Comparison of ENCODE assay signal across 28 cellular contexts in genomic region chr18:36947820-36948348, GRCh38.
A peak's percentile ranks its signal among the peaks of the same experiment; 100 is the strongest.
DNase-seq lines count a peak whose midpoint lies in the region; ATAC-seq and TF ChIP-seq lines count a peak whose summit lies in the region.
"Had no signal": no experiment of that assay in that cellular context is flagged by ENCODE, and none has a peak within 500 bp of the region (broad histone marks: within the 10 kb centered on the region; RNA-seq: fewer than 3 reads in every experiment).

No MANE protein-coding gene starts in this region.

- no peaks in the 10 kb centered on the region for H3K9me2 ChIP-seq in PC-3 (replicated peaks; ENCODE audit: low read length)

- H3K79me2 ChIP-seq in PC-3 (ENCODE audit: low read length) (no peaks in the 10 kb centered on the region), trophoblast cell (ENCODE audit: control insufficient read depth, insufficient read depth, low read length, poor library complexity) (no peaks in the 10 kb centered on the region)

- H4K20me1 ChIP-seq in PC-3 (ENCODE audit: low read length): no peaks in the 10 kb centered on the region
- H4K20me1 ChIP-seq: BLaER1 treated with 17β-estradiol and CSF1 and Interleukin-3, amounts not matched to agents 10 nM and 100 nM had no signal

- H2AK5ac ChIP-seq in trophoblast cell (ENCODE audit: low read length): no peak overlapping the region

- H3K9me3 ChIP-seq in HAP-1: no peaks in the 10 kb centered on the region
- no peaks in the 10 kb centered on the region for H3K9me3 ChIP-seq in PC-3 (ENCODE audit: low read length)
- no peaks in the 10 kb centered on the region for H3K9me3 ChIP-seq in trophoblast cell (ENCODE audit: insufficient read depth, low read depth, low read length)
- H3K9me3 ChIP-seq: BLaER1 treated with 17β-estradiol and CSF1 and Interleukin-3, amounts not matched to agents 10 nM and 100 nM; colonic mucosa; MG63; SJSA1; spleen; thoracic aorta had no signal

- no peak overlapping the region for H2AFZ ChIP-seq in PC-3 (ENCODE audit: low read length)
- H2AFZ ChIP-seq in trophoblast cell (ENCODE audit: insufficient read depth, low read length, poor library complexity): no peak overlapping the region

- CTCF ChIA-PET in PC-3 (lab: Charles Lee): no interaction called here

- no CpG with 5 or more reads among the region's 6 CpGs for WGBS in trophoblast cell (ENCODE audit: extremely low coverage, insufficient coverage, insufficient read length)

- H3K4me1 ChIP-seq in HAP-1 (peaks cover 10% of the 10 kb centered on the region), PC-3 (ENCODE audit: insufficient read depth, low read length) (peaks cover 6% of the 10 kb centered on the region), trophoblast cell (ENCODE audit: control insufficient read depth in 1 of 2, insufficient read depth in 2 of 2, low read length in 2 of 2) (peaks cover 2 to 3% of the 10 kb centered on the region in 2 experiments)
- H3K4me1 ChIP-seq: BLaER1 treated with 17β-estradiol and CSF1 and Interleukin-3, amounts not matched to agents 10 nM and 100 nM; colonic mucosa; SJSA1; spleen had no signal

- H3K27ac ChIP-seq in PC-3 (ENCODE audit: low read length) (no peak overlapping the region), trophoblast cell (ENCODE audit: low read depth, low read length) (no peak overlapping the region)
- H3K27ac ChIP-seq: BLaER1 treated with 17β-estradiol and CSF1 and Interleukin-3, amounts not matched to agents 10 nM and 100 nM; colonic mucosa; SJSA1; spleen; thoracic aorta had no signal

- H4K12ac ChIP-seq in trophoblast cell (ENCODE audit: low read depth, low read length): no peak overlapping the region

- H2BK12ac ChIP-seq in trophoblast cell (ENCODE audit: low read length): no peak overlapping the region

- no peaks in the 10 kb centered on the region for H3F3A ChIP-seq in PC-3 (ENCODE audit: low read length, unreplicated experiment)

- H3K4ac ChIP-seq in trophoblast cell (ENCODE audit: low read depth, low read length): no peak overlapping the region

- DNase-seq in HAP-1 (ENCODE audit: low spot score in 2 of 2) (peak; percentile 61 to 90), PC-3 (peak; percentile 63), iPS DF 19.7 (ENCODE audit: low read depth, low spot score) (peak; percentile 95), trophoblast cell (peak; percentile 73 to 91), omental fat pad (ENCODE audit: low spot score) (no peak), NCI-H446 (lab: John Stamatoyannopoulos, UW) (no peak), T-helper 9 cell (no peak)
- DNase-seq: activated naive CD4-positive, alpha-beta T cell; activated T-cell treated with anti-CD3 and anti-CD28 coated beads, Interleukin-2, amount 50 U/mL, for 24 hours; colonic mucosa; HFFc6; MG63; naive thymus-derived CD8-positive, alpha-beta T cell; NCI-H1417 treated with DMSO at 0.1 percent for 48 hours; NCI-H2107; NCI-H510A; NK-92 treated with Interleukin-12 subunit alpha and Interleukin-12 subunit beta, amount 100 ng/mL, for 24 hours; retina; spleen; stimulated activated CD4-positive, alpha-beta T cell treated with anti-CD3 and anti-CD28 coated beads, Interleukin-4, amount 100 ng/mL, for 1 hour; stimulated activated naive B cell treated with anti-CD40 and anti-IgM and Interleukin-4, amounts not matched to agents 10 μg/mL and 1 μg/mL and 100 μg/mL, for 72 hours; T-helper 1 cell had no signal

- no peaks in the 10 kb centered on the region for H3K27me3 ChIP-seq in HAP-1 (ENCODE audit: low read depth)
- no peaks in the 10 kb centered on the region for H3K27me3 ChIP-seq in PC-3 (ENCODE audit: low read length)
- no peaks in the 10 kb centered on the region for H3K27me3 ChIP-seq in trophoblast cell (ENCODE audit: insufficient read depth, low read length)
- H3K27me3 ChIP-seq: BLaER1 treated with 17β-estradiol and CSF1 and Interleukin-3, amounts not matched to agents 10 nM and 100 nM; colonic mucosa; MG63; SJSA1; spleen had no signal

- in situ Hi-C loops in HAP-1 (cut with MboI; ENCODE audit: low sequenced_read_pairs): loop anchor here (25.0 kb wide), 1 partner anchor 539 kb away; no protein-coding TSS in a partner anchor

- peaks cover 2% of the 10 kb centered on the region for H3K79me1 ChIP-seq in trophoblast cell (ENCODE audit: low read length)

- H4K8ac ChIP-seq in trophoblast cell (ENCODE audit: low read depth, low read length): no peak overlapping the region

- no peak overlapping the region for H3K4me3 ChIP-seq in HAP-1
- no peak overlapping the region for H3K4me3 ChIP-seq in PC-3 (ENCODE audit: low read length)
- no peak overlapping the region for H3K4me3 ChIP-seq in trophoblast cell (ENCODE audit: low read depth, low read length)
- H3K4me3 ChIP-seq: BLaER1 treated with 17β-estradiol and CSF1 and Interleukin-3, amounts not matched to agents 10 nM and 100 nM; colonic mucosa; K562; MG63; SJSA1; spleen; thoracic aorta had no signal

- H4K91ac ChIP-seq in trophoblast cell (ENCODE audit: low read depth, low read length): no peak overlapping the region

- no peak overlapping the region for H3K18ac ChIP-seq in trophoblast cell (ENCODE audit: low read length)

- intact Hi-C loops in PC-3 (cut with micrococcal nuclease): no loop called here

- no peak for ATAC-seq in PC-3
- ATAC-seq in HG02763 (IDR thresholded peaks at IDR 0.05; ENCODE audit: unreplicated experiment): no peak
- ATAC-seq in omental fat pad (ENCODE audit: low FRiP score): no peak
- ATAC-seq: K562; left lobe of liver; naive thymus-derived CD8-positive, alpha-beta T cell; stimulated activated naive B cell treated with anti-CD40 and anti-IgM and Interleukin-4, amounts not matched to agents 10 μg/mL and 1 μg/mL and 100 μg/mL, for 72 hours had no signal

- no peak overlapping the region for H2BK120ac ChIP-seq in trophoblast cell (ENCODE audit: insufficient read depth, low read length, poor library complexity)

- H2BK5ac ChIP-seq in trophoblast cell (ENCODE audit: low read depth, low read length, poor library complexity): no peak overlapping the region

- H3K4me2 ChIP-seq in PC-3 (ENCODE audit: low read length) (0 out of 2 replicates have a peak overlapping the region, but pooled peaks have one; percentile 26), trophoblast cell (ENCODE audit: low read length) (peak overlapping the region; percentile 37)
- H3K4me2 ChIP-seq: BLaER1 treated with 17β-estradiol and CSF1 and Interleukin-3, amounts not matched to agents 10 nM and 100 nM had no signal

- H3K36me3 ChIP-seq in HAP-1 (replicated peaks): no peaks in the 10 kb centered on the region
- no peaks in the 10 kb centered on the region for H3K36me3 ChIP-seq in PC-3 (ENCODE audit: low read depth, low read length)
- no peaks in the 10 kb centered on the region for H3K36me3 ChIP-seq in trophoblast cell (ENCODE audit: control insufficient read depth in 1 of 2, insufficient read depth in 2 of 2, low read length in 2 of 2)
- H3K36me3 ChIP-seq: BLaER1 treated with 17β-estradiol and CSF1 and Interleukin-3, amounts not matched to agents 10 nM and 100 nM; colonic mucosa; MG63; SJSA1; spleen; thoracic aorta had no signal

- H3K14ac ChIP-seq in trophoblast cell (ENCODE audit: low read length): no peak overlapping the region

- H3K9ac ChIP-seq in PC-3 (ENCODE audit: low read length) (no peak overlapping the region), trophoblast cell (ENCODE audit: low read length) (no peak overlapping the region)
- H3K9ac ChIP-seq: BLaER1 treated with 17β-estradiol and CSF1 and Interleukin-3, amounts not matched to agents 10 nM and 100 nM had no signal

- no peak overlapping the region for H3K23ac ChIP-seq in trophoblast cell (ENCODE audit: low read length)

- POLR2A ChIA-PET in PC-3 (lab: Charles Lee; ENCODE audit: unreplicated experiment): no interaction called here

- TF ChIP-seq CTCF in PC-3 (conservative IDR thresholded peaks at IDR 0.05; ENCODE audit: low read depth, low read length): no peak
- no peak for TF ChIP-seq CTCF in omental fat pad (IDR thresholded peaks at IDR 0.05)

- no TSS peak for BruUV-seq in PC-3 (replicated peaks; lab: Mats Ljungman, UMichigan)

Comparison
In these comparisons a context has a peak if more than half of its experiments do, and no peak if none do; other contexts are left out.
1. DNase-seq: peak in HAP-1 (2 of 2), PC-3 (single experiment), iPS DF 19.7 (single experiment) and trophoblast cell (2 of 2); none in omental fat pad (single experiment), NCI-H446 (0 of 2) and T-helper 9 cell (single experiment).